16 cellular contexts compared by ENCODE assay signal in the genomic region with DNA sequence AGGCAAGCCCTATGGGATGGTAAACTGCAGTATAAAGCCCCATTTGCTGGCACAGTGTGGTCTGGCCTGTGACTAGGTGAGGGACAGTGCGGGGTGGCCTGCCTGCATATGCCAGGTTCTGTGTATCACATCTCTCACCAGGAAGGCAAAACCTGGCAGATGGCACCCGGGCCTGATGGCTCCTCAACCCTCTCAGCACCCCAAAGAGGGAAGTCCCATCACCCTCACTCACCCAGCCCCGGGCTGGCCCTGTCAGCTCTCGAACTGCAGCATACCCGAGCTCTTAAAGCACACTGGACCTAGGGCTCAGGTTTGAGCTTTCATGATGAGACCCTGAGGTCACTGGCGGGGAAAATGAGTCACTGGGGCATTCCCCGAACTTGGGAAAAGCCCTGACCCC.
DNase-seq lines count a peak whose midpoint lies in the region; TF ChIP-seq lines count a peak whose summit lies in the region.
"Had no signal": no experiment of that assay in that cellular context is flagged by ENCODE, and none has a peak within 500 bp of the region (broad histone marks: within the 10 kb centered on the region; RNA-seq: fewer than 3 reads in every experiment).

No MANE protein-coding gene starts in this region.

- H3K36me3 ChIP-seq in H7 (replicated peaks; ENCODE audit: control insufficient read depth, insufficient read depth, low read length), result no peaks in the 10 kb centered on the region
- peaks cover 2% of the 10 kb centered on the region for H3K36me3 ChIP-seq in Karpas-422 (ENCODE audit: insufficient read depth, low read length)
- no peaks in the 10 kb centered on the region for H3K36me3 ChIP-seq in sigmoid colon
- H3K36me3 ChIP-seq: HAP-1 had no signal

- no peak for TF ChIP-seq CTCF in glutamatergic neuron (IDR thresholded peaks at IDR 0.05; ENCODE audit: partially characterized antibody, unreplicated experiment)
- TF ChIP-seq CTCF in sigmoid colon (IDR thresholded peaks at IDR 0.05), result no peak

- peaks cover 68% of the 10 kb centered on the region for H3K79me2 ChIP-seq in Karpas-422 (ENCODE audit: low read length)

- no peak overlapping the region for H3K9ac ChIP-seq in Karpas-422 (ENCODE audit: low read length)

- H3K27ac ChIP-seq in Karpas-422 (ENCODE audit: low read length), result peak overlapping the region; percentile 45
- H3K27ac ChIP-seq in sigmoid colon, result no peak overlapping the region
- H3K27ac ChIP-seq: RWPE1 had no signal

- no peak for TF ChIP-seq POLR2A in sigmoid colon (IDR thresholded peaks at IDR 0.05)

- in situ Hi-C loops in G401 (cut with HindIII; ENCODE audit: low sequenced_read_pairs), result no loop called here

- H3K27ac Mint-ChIP-seq in glutamatergic neuron (ENCODE audit: unreplicated experiment), result no peak overlapping the region
- H3K27ac Mint-ChIP-seq: CD4-positive, CD25-positive, alpha-beta regulatory T cell had no signal

- peaks cover 29% of the 10 kb centered on the region; the same call in 1 of the 2 replicates for H4K20me1 ChIP-seq in Karpas-422 (ENCODE audit: insufficient read depth, low read depth, low read length)

- WGBS in sigmoid colon, 2 donors, result 86 to 92% methylated on average over 7 of the region's 7 CpGs

- H3K9me3 Mint-ChIP-seq in glutamatergic neuron (ENCODE audit: unreplicated experiment), result peaks cover 14% of the 10 kb centered on the region

- H3K4me1 ChIP-seq in Karpas-422 (ENCODE audit: low read length) (peaks cover 13% of the 10 kb centered on the region), sigmoid colon (peaks cover 0 to 23% (median 20%) of the 10 kb centered on the region in 4 donors)
- H3K4me1 ChIP-seq: HAP-1 had no signal

- no peak overlapping the region for H3K4me3 ChIP-seq in H7 (ENCODE audit: insufficient read depth, low read depth, low read length)
- no peak overlapping the region for H3K4me3 ChIP-seq in Karpas-422 (ENCODE audit: low read length)
- H3K4me3 ChIP-seq in sigmoid colon, result no peak overlapping the region
- H3K4me3 ChIP-seq: HAP-1 had no signal

- DNase-seq in H7, result peak; percentile 19
- DNase-seq in Karpas-422, result no peak
- peak; percentile 2 for DNase-seq in glutamatergic neuron
- DNase-seq in sigmoid colon, result peak; percentile 48
- no peak for DNase-seq in NCI-H69 (lab: John Stamatoyannopoulos, UW)
- no peak for DNase-seq in SW 1271 (lab: John Stamatoyannopoulos, UW)
- no peak for DNase-seq in G401 (ENCODE audit: low spot score)
- DNase-seq: CD4-positive, CD25-positive, alpha-beta regulatory T cell; DMS53; NCI-H2029 treated with DMSO at 0.1 percent for 48 hours; NCI-H2171 treated with DMSO at 0.1 percent for 48 hours; NCI-H774; PC-3 had no signal

- TF ChIP-seq EP300 in sigmoid colon (IDR thresholded peaks at IDR 0.05), result no peak

- H3K4me2 ChIP-seq in Karpas-422 (ENCODE audit: low read depth, low read length, poor library complexity, severe bottlenecking), result no peak overlapping the region

- no peaks in the 10 kb centered on the region for H3K4me1 Mint-ChIP-seq in glutamatergic neuron (ENCODE audit: low read depth, unreplicated experiment)

- H3K9me2 ChIP-seq in Karpas-422 (replicated peaks; ENCODE audit: insufficient read depth, low read length), result no peaks in the 10 kb centered on the region

- H3K27me3 ChIP-seq in H7 (ENCODE audit: control insufficient read depth, insufficient read depth, low read length) (no peaks in the 10 kb centered on the region), Karpas-422 (ENCODE audit: low read length) (no peaks in the 10 kb centered on the region), sigmoid colon (no peaks in the 10 kb centered on the region)

- H2AFZ ChIP-seq in Karpas-422 (ENCODE audit: low read length), result no peak overlapping the region

- H3K36me3 Mint-ChIP-seq in glutamatergic neuron (ENCODE audit: unreplicated experiment), result peaks cover 12% of the 10 kb centered on the region

- H3K9me3 ChIP-seq in Karpas-422 (ENCODE audit: low read length) (no peaks in the 10 kb centered on the region), sigmoid colon (no peaks in the 10 kb centered on the region)
- H3K9me3 ChIP-seq: Caco-2 had no signal

- intact Hi-C loops in sigmoid colon (cut with DNase I), result no loop called here

- H3K27me3 Mint-ChIP-seq in glutamatergic neuron (ENCODE audit: unreplicated experiment), result peaks cover 3% of the 10 kb centered on the region
- H3K27me3 Mint-ChIP-seq: CD4-positive, CD25-positive, alpha-beta regulatory T cell had no signal

- no peak overlapping the region for H3K4me3 Mint-ChIP-seq in glutamatergic neuron (ENCODE audit: unreplicated experiment)
- H3K4me3 Mint-ChIP-seq: CD4-positive, CD25-positive, alpha-beta regulatory T cell had no signal

Comparison
In these comparisons a context has a peak if more than half of its experiments do, and no peak if none do; other contexts are left out.
1. DNase-seq: peak in H7 (single experiment), glutamatergic neuron (single experiment) and sigmoid colon (single experiment); none in Karpas-422 (single experiment), NCI-H69 (single experiment), SW 1271 (0 of 2) and G401 (single experiment).